In genomic region chr3:170499562-170500156, GRCh38 we compare ENCODE assay signal across 9 cellular contexts.
DNase-seq lines count a peak whose midpoint lies in the region; ATAC-seq, FAIRE-seq and TF ChIP-seq lines count a peak whose summit lies in the region.
"Had no signal": no experiment of that assay in that cellular context is flagged by ENCODE, and none has a peak within 500 bp of the region (broad histone marks: within the 10 kb centered on the region; RNA-seq: fewer than 3 reads in every experiment).

No MANE protein-coding gene starts in this region.

- H3K9ac ChIP-seq in OCI-LY1 (ENCODE audit: low read length), result no peak overlapping the region

- H3K4me3 ChIP-seq in OCI-LY1 (ENCODE audit: low read depth, low read length, poor library complexity, severe bottlenecking), result no peak overlapping the region
- no peak overlapping the region for H3K4me3 ChIP-seq in epithelial cell of esophagus (ENCODE audit: low read length)
- H3K4me3 ChIP-seq: lung had no signal

- no peak overlapping the region for H2AFZ ChIP-seq in OCI-LY1 (ENCODE audit: low read length)

- H3K27ac ChIP-seq in OCI-LY1 (ENCODE audit: low read depth, low read length, poor library complexity, severe bottlenecking), result no peak overlapping the region

- no peaks in the 10 kb centered on the region for H3K4me1 ChIP-seq in OCI-LY1 (ENCODE audit: insufficient read depth, low read length, severe bottlenecking)

- H3K36me3 ChIP-seq in OCI-LY1 (ENCODE audit: insufficient read depth, low read length), result no peaks in the 10 kb centered on the region

- H3K9me3 ChIP-seq in OCI-LY1 (ENCODE audit: low read length), result no peaks in the 10 kb centered on the region

- TF ChIP-seq CTCF in OCI-LY1 (IDR thresholded peaks at IDR 0.05; ENCODE audit: low read length) (peak; percentile 61), epithelial cell of esophagus (IDR thresholded peaks at IDR 0.05; ENCODE audit: insufficient read depth, low read depth, low read length, missing control alignments) (peak; percentile 78)

- H3K9me2 ChIP-seq in OCI-LY1 (ENCODE audit: low read depth, low read length), result no peaks in the 10 kb centered on the region

- H3K4me2 ChIP-seq in OCI-LY1 (ENCODE audit: low read length), result no peak overlapping the region

- FAIRE-seq in GM19239 (lab: Jason Lieb, UNC), result no peak

- no peaks in the 10 kb centered on the region for H3F3A ChIP-seq in OCI-LY1 (ENCODE audit: insufficient read depth, low read length)

- no peaks in the 10 kb centered on the region for H3K27me3 ChIP-seq in OCI-LY1 (ENCODE audit: insufficient read depth, low read length)

- H4K20me1 ChIP-seq in OCI-LY1 (ENCODE audit: insufficient read depth, low read length), result no peaks in the 10 kb centered on the region

- peak; percentile 72 for DNase-seq in COLO829 (ENCODE audit: low spot score)
- DNase-seq in GM19239 (ENCODE audit: insufficient read length, low spot score), result peak; percentile 18
- peak; percentile 68 for DNase-seq in epithelial cell of esophagus (ENCODE audit: low read depth)
- peak; percentile 77 for DNase-seq in pons (ENCODE audit: low spot score)
- no peak for DNase-seq in activated naive CD4-positive, alpha-beta T cell treated with Interleukin-2 at 50 U/mL for 16 hours
- DNase-seq in stimulated activated CD4-positive, alpha-beta T cell treated with anti-CD3 and anti-CD28 coated beads, Interleukin-4, amount 100 ng/mL, for 1 hour, result no peak

- no peaks in the 10 kb centered on the region for H3K79me2 ChIP-seq in OCI-LY1 (ENCODE audit: insufficient read depth, low read length)

- no peak for ATAC-seq in HG02763 (IDR thresholded peaks at IDR 0.05; ENCODE audit: unreplicated experiment)

Comparison
In these comparisons a context has a peak if more than half of its experiments do, and no peak if none do; other contexts are left out.
1. DNase-seq: peak in COLO829 (single experiment), GM19239 (single experiment), epithelial cell of esophagus (single experiment) and pons (single experiment); none in activated naive CD4-positive, alpha-beta T cell treated with Interleukin-2 at 50 U/mL for 16 hours (single experiment) and stimulated activated CD4-positive, alpha-beta T cell treated with anti-CD3 and anti-CD28 coated beads, Interleukin-4, amount 100 ng/mL, for 1 hour (single experiment).